1 cellular context compared by ENCODE assay signal in genomic region chr9:78406933-78407332, GRCh38.
TF ChIP-seq lines count a peak whose summit lies in the region.

No MANE protein-coding gene starts in this region.

TF ChIP-seq in HepG2, 621 proteins besides CTCF, POLR2A, EP300 and RAD21 (continued from another document and continues in another):
- TF ChIP-seq PRDM15 (CRISPR knock-in tag; IDR thresholded peaks at IDR 0.05), result no peak
- no peak for TF ChIP-seq ZNF773 (CRISPR knock-in tag; IDR thresholded peaks at IDR 0.05; ENCODE audit: borderline replicate concordance)
- TF ChIP-seq PHF5A (CRISPR knock-in tag; IDR thresholded peaks at IDR 0.05; ENCODE audit: low read depth, unreplicated experiment), result no peak
- TF ChIP-seq ZNF18 (CRISPR knock-in tag; IDR thresholded peaks at IDR 0.05; ENCODE audit: insufficient replicate concordance), result no peak
- TF ChIP-seq RBM22 (optimal IDR thresholded peaks at IDR 0.05; ENCODE audit: low read length), result no peak
- TF ChIP-seq SNAPC4 (CRISPR knock-in tag; IDR thresholded peaks at IDR 0.05), result no peak
- TF ChIP-seq FOXO4 (CRISPR knock-in tag; conservative IDR thresholded peaks at IDR 0.05), result no peak
- no peak for TF ChIP-seq MBD4 (IDR thresholded peaks at IDR 0.05; ENCODE audit: borderline replicate concordance, low read length)
- no peak for TF ChIP-seq SYNCRIP (IDR thresholded peaks at IDR 0.05; ENCODE audit: insufficient read depth, low read depth, low read length)
- no peak for TF ChIP-seq DZIP1 (CRISPR knock-in tag; IDR thresholded peaks at IDR 0.05)
- peak; percentile 64; the same call in 1 of the 2 replicates for TF ChIP-seq HNF4A (CRISPR knock-in tag; IDR thresholded peaks at IDR 0.05)
- no peak; the same call in 1 of the 2 replicates for TF ChIP-seq SIX4 (CRISPR knock-in tag; IDR thresholded peaks at IDR 0.05)
- peak; percentile 85 for TF ChIP-seq FOSL2 (CRISPR knock-in tag; IDR thresholded peaks at IDR 0.05)
- no peak for TF ChIP-seq MIER2 (CRISPR knock-in tag; IDR thresholded peaks at IDR 0.05)
- TF ChIP-seq EZH2 (conservative IDR thresholded peaks at IDR 0.05; ENCODE audit: low read depth, low read length), result no peak
- TF ChIP-seq ZNF362 (CRISPR knock-in tag; IDR thresholded peaks at IDR 0.05; ENCODE audit: borderline replicate concordance), result no peak
- TF ChIP-seq ZNF280B (CRISPR knock-in tag; IDR thresholded peaks at IDR 0.05; ENCODE audit: borderline replicate concordance), result no peak
- TF ChIP-seq GATA4 (IDR thresholded peaks at IDR 0.05; ENCODE audit: borderline replicate concordance, low read depth), result peak; percentile 24; the same call in 1 of the 2 replicates
- TF ChIP-seq ZNF737 (CRISPR knock-in tag; IDR thresholded peaks at IDR 0.05; ENCODE audit: borderline replicate concordance), result no peak
- TF ChIP-seq ZNF451 (CRISPR knock-in tag; IDR thresholded peaks at IDR 0.05), result no peak
- no peak for TF ChIP-seq SRSF1 (optimal IDR thresholded peaks at IDR 0.05; ENCODE audit: low read depth, low read length)
- no peak for TF ChIP-seq NONO (IDR thresholded peaks at IDR 0.05)
- TF ChIP-seq NONO (CRISPR knock-in tag; conservative IDR thresholded peaks at IDR 0.05), result 0 out of 2 replicates have a peak, but pooled peaks have one; percentile 19
- no peak for TF ChIP-seq MED8 (CRISPR knock-in tag; IDR thresholded peaks at IDR 0.05; ENCODE audit: insufficient replicate concordance)
- peak; percentile 74 for TF ChIP-seq KLF6 (CRISPR knock-in tag; IDR thresholded peaks at IDR 0.05)
- no peak for TF ChIP-seq ZNF557 (CRISPR knock-in tag; IDR thresholded peaks at IDR 0.05)
- no peak for TF ChIP-seq ZBTB46 (CRISPR knock-in tag; IDR thresholded peaks at IDR 0.05; ENCODE audit: borderline replicate concordance)
- no peak for TF ChIP-seq HES4 (CRISPR knock-in tag; IDR thresholded peaks at IDR 0.05; ENCODE audit: borderline replicate concordance)
- no peak for TF ChIP-seq ZNF687 (CRISPR knock-in tag; IDR thresholded peaks at IDR 0.05)
- no peak for TF ChIP-seq PLRG1 (conservative IDR thresholded peaks at IDR 0.05)
- TF ChIP-seq PRMT3 (CRISPR knock-in tag; IDR thresholded peaks at IDR 0.05; ENCODE audit: borderline replicate concordance, low read depth), result no peak
- no peak for TF ChIP-seq RFX3 (CRISPR knock-in tag; IDR thresholded peaks at IDR 0.05)
- TF ChIP-seq ZSCAN21 (CRISPR knock-in tag; IDR thresholded peaks at IDR 0.05; ENCODE audit: borderline replicate concordance), result no peak
- no peak for TF ChIP-seq ZMAT3 (CRISPR knock-in tag; conservative IDR thresholded peaks at IDR 0.05)
- TF ChIP-seq HMG20A (CRISPR knock-in tag; IDR thresholded peaks at IDR 0.05; ENCODE audit: borderline replicate concordance), result peak; percentile 93
